Comparison of ENCODE assay signal across 20 cellular contexts in the genomic region with DNA sequence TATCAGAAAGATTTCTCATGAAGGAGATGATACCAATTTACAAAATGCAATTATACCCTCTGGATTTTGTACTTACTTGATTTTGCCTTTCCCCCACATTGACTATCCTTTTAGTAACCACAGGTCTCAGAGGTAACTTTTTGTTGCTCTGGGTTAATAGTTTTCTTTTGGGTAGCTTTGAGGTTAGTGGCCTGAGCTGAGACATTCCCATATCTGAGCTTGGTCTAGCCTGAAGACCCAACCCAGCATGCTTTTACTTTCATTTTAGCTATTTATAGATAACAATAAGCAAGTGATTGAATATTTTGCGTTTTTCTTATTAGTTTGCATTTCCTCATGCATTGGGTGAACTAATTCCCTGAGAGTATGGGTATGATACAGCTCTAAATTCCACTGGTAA. TPM values are rescaled to one million over a fixed set of nuclear protein-coding genes. Genes with fewer than 3 reads are reported as not detected.
DNase-seq lines count a peak whose midpoint lies in the region; ATAC-seq and TF ChIP-seq lines count a peak whose summit lies in the region.
"Had no signal": no experiment of that assay in that cellular context is flagged by ENCODE, and none has a peak within 500 bp of the region (broad histone marks: within the 10 kb centered on the region; RNA-seq: fewer than 3 reads in every experiment).

No MANE protein-coding gene starts in this region.

- H3K4me1 ChIP-seq in ACC112 (ENCODE audit: control insufficient read depth, insufficient read depth, low read length, unreplicated experiment) (peaks cover 3% of the 10 kb centered on the region), mammary epithelial cell (ENCODE audit: insufficient read depth, low read length) (no peaks in the 10 kb centered on the region)
- H3K4me1 ChIP-seq: pancreas had no signal

- no TSS peak for BruUV-seq in mammary epithelial cell (replicated peaks; lab: Mats Ljungman, UMichigan)

- dilution Hi-C loops in mammary epithelial cell (cut with HindIII; ENCODE audit: low sequenced_read_pairs): no loop called here

- H3K79me2 ChIP-seq in ACC112 (ENCODE audit: control insufficient read depth, insufficient read depth, low read length, unreplicated experiment) (no peaks in the 10 kb centered on the region), mammary epithelial cell (ENCODE audit: insufficient read depth, low read length) (no peaks in the 10 kb centered on the region)

- H3K4me3 ChIP-seq in ACC112 (ENCODE audit: low read depth, low read length) (peak overlapping the region; percentile 13), mammary epithelial cell (replicated peaks in 1 of 3; ENCODE audit: insufficient read depth in 1 of 3, low read depth in 2 of 3, low read length in 3 of 3) (no peak overlapping the region), brain microvascular endothelial cell (ENCODE audit: low read depth, low read length) (no peak overlapping the region)
- H3K4me3 ChIP-seq: pancreas had no signal

- WGBS in mammary epithelial cell (ENCODE audit: low coverage, missing lambda C conversion rate): 0% methylated on average over 1 of the region's 1 CpG

- H2AFZ ChIP-seq in ACC112 (ENCODE audit: low read length, unreplicated experiment): peak overlapping the region; percentile 33
- H2AFZ ChIP-seq in mammary epithelial cell (ENCODE audit: low read depth, low read length): no peak overlapping the region

- DNase-seq in mammary epithelial cell (no peak), GM13976 (ENCODE audit: low spot score) (no peak), brain microvascular endothelial cell (no peak)
- no peak for DNase-seq in activated CD4-positive, CD25-positive, alpha-beta regulatory T cell treated with anti-CD3 and anti-CD28 coated beads, Interleukin-2, amount 50 U/mL, for 72 hours
- DNase-seq: COR-L47, foreskin fibroblast, GOT3, immature natural killer cell, NCI-H1105, NCI-H524, pancreas had no signal

- CTCF ChIA-PET in mammary epithelial cell (lab: Charles Lee; ENCODE audit: low non-redundant PET): no interaction called here

- in situ Hi-C loops in mammary epithelial cell (cut with MboI; ENCODE audit: low sequenced_read_pairs in 2 of 2): no loop called here
- in situ Hi-C loops in GM13976 (cut with MboI; ENCODE audit: low sequenced_read_pairs, unreplicated experiment): no loop called here
- in situ Hi-C loops in brain microvascular endothelial cell (cut with HindIII; ENCODE audit: low pct_ligation_motif_present, low sequenced_read_pairs): no loop called here

- intact Hi-C loops in mammary epithelial cell (cut with micrococcal nuclease): no loop called here

- ATAC-seq in GM19372 (IDR thresholded peaks at IDR 0.05; ENCODE audit: low read depth, unreplicated experiment): peak; percentile 65
- ATAC-seq in HG02610 (IDR thresholded peaks at IDR 0.05; ENCODE audit: unreplicated experiment): peak; percentile 92
- ATAC-seq in HG03135 (IDR thresholded peaks at IDR 0.05; ENCODE audit: unreplicated experiment): peak; percentile 96
- ATAC-seq: pancreas had no signal

- no peak overlapping the region for H3K27ac ChIP-seq in ACC112 (ENCODE audit: low read depth, low read length)
- H3K27ac ChIP-seq in mammary epithelial cell (ENCODE audit: insufficient read depth, low read depth, low read length): no peak overlapping the region
- no peak overlapping the region for H3K27ac ChIP-seq in brain microvascular endothelial cell
- H3K27ac ChIP-seq: 22Rv1, pancreas had no signal

- H3K36me3 ChIP-seq in ACC112 (ENCODE audit: insufficient read depth, low read length) (no peaks in the 10 kb centered on the region), mammary epithelial cell (ENCODE audit: insufficient read depth, low read length) (no peaks in the 10 kb centered on the region), brain microvascular endothelial cell (replicated peaks) (no peaks in the 10 kb centered on the region)
- H3K36me3 ChIP-seq: pancreas had no signal

- TF ChIP-seq CTCF in mammary epithelial cell (conservative IDR thresholded peaks at IDR 0.05 in 1 of 2, IDR thresholded peaks at IDR 0.05 in 1 of 2; ENCODE audit: extremely low read depth in 1 of 2, insufficient read depth in 1 of 2, low read depth in 1 of 2, low read length in 2 of 2): no peak
- TF ChIP-seq CTCF in GM13976 (IDR thresholded peaks at IDR 0.05; ENCODE audit: borderline replicate concordance, control extremely low read depth, extremely low read depth, insufficient read depth, missing control alignments): no peak
- TF ChIP-seq CTCF in brain microvascular endothelial cell (IDR thresholded peaks at IDR 0.05; ENCODE audit: low read depth, low read length, missing control alignments): no peak

- H3K9ac ChIP-seq in mammary epithelial cell (ENCODE audit: insufficient read depth, low read length): no peak overlapping the region

- no peaks in the 10 kb centered on the region for H4K20me1 ChIP-seq in mammary epithelial cell (ENCODE audit: insufficient read depth, low read length)

- no peak overlapping the region for H3K4me2 ChIP-seq in mammary epithelial cell (ENCODE audit: insufficient read depth, low read depth, low read length)

- H3K9me3 ChIP-seq in mammary epithelial cell (replicated peaks; ENCODE audit: insufficient read depth, low read length): no peaks in the 10 kb centered on the region
- H3K9me3 ChIP-seq: pancreas had no signal

- no peaks in the 10 kb centered on the region for H3K27me3 ChIP-seq in ACC112 (ENCODE audit: insufficient read depth, low read length)
- no peaks in the 10 kb centered on the region for H3K27me3 ChIP-seq in mammary epithelial cell (ENCODE audit: insufficient read depth, low read length)
- H3K27me3 ChIP-seq in brain microvascular endothelial cell (replicated peaks): no peaks in the 10 kb centered on the region
- H3K27me3 ChIP-seq: pancreas had no signal

RNA-seq across cellular contexts. Expression of gene HTN1, which starts 11.7 kb away (rescaled TPM):
- total RNA-seq in mammary epithelial cell: not detected
- polyA plus RNA-seq in mammary epithelial cell: not detected
- not detected for polyA minus RNA-seq in mammary epithelial cell
- total RNA-seq: activated T-helper 2 cell treated with anti-CD3 and anti-CD28 coated beads, Interferon-gamma antibody, Interleukin-2, Interleukin-4, amounts not matched to agents 10 μg/mL and 5 μg/mL and 100 μg/mL, durations not matched to agents 14 hours and 24 hours and 36 hours; astrocyte; mesothelial cell of epicardium; pancreas; T-helper 2 cell treated with Interferon-gamma antibody and Interleukin-4, amounts not matched to agents 100 ng/mL and 5 ng/mL, for 36 hours had no signal
- polyA plus RNA-seq: immature natural killer cell, pancreas had no signal

RNA-seq across cellular contexts. Expression of gene HTN3, which starts 33.7 kb away (rescaled TPM):
- total RNA-seq in mammary epithelial cell: not detected
- not detected for polyA plus RNA-seq in mammary epithelial cell
- polyA minus RNA-seq in mammary epithelial cell: not detected
- total RNA-seq: activated T-helper 2 cell treated with anti-CD3 and anti-CD28 coated beads, Interferon-gamma antibody, Interleukin-2, Interleukin-4, amounts not matched to agents 10 μg/mL and 5 μg/mL and 100 μg/mL, durations not matched to agents 14 hours and 24 hours and 36 hours; astrocyte; mesothelial cell of epicardium; pancreas; T-helper 2 cell treated with Interferon-gamma antibody and Interleukin-4, amounts not matched to agents 100 ng/mL and 5 ng/mL, for 36 hours had no signal
- polyA plus RNA-seq: immature natural killer cell, pancreas had no signal
